ENCODE assay signal across 8 cellular contexts in the genomic region with DNA sequence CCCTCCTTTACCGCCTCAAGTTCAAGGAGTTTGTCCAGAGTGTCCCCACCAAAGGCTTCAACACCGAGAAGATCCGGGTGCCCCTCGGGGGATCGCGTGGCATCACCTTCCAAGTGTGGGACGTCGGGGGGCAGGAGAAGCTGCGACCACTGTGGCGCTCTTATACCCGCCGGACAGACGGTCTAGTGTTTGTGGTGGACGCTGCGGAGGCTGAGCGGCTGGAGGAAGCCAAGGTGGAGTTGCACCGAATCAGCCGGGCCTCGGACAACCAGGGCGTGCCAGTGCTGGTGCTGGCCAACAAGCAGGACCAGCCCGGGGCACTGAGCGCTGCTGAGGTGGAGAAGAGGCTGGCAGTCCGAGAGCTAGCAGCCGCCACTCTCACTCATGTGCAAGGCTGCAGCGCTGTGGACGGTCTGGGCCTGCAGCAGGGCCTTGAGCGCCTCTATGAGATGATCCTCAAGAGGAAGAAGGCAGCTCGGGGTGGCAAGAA. TPM values are rescaled to one million over a fixed set of nuclear protein-coding genes. Genes with fewer than 3 reads are reported as not detected.
DNase-seq lines count a peak whose midpoint lies in the region; ATAC-seq and TF ChIP-seq lines count a peak whose summit lies in the region.

No MANE protein-coding gene starts in this region.

- intact Hi-C loops in stomach (cut with DNase I; ENCODE audit: low total_unique reads) = loop anchor here (5.0 kb wide), 1 partner anchor 77 kb away; no protein-coding TSS in a partner anchor

- H3K9me3 ChIP-seq in stomach = no peaks in the 10 kb centered on the region

- peaks cover 19 to 47% (median 39%) of the 10 kb centered on the region in 4 donors for H3K4me1 ChIP-seq in stomach

- DNase-seq in NCI-H82 (lab: John Stamatoyannopoulos, UW) (peak; percentile 64), NCI-H82 treated with DMSO at 0.1 percent for 48 hours (lab: John Stamatoyannopoulos, UW; ENCODE audit: unreplicated experiment) (no peak), astrocyte of the hippocampus (ENCODE audit: low read depth, low spot score) (peak; percentile 28), left lobe of liver (ENCODE audit: low spot score) (peak; percentile 66), stomach (no peak), kidney tubule cell (ENCODE audit: low spot score) (no peak), GM19240 (ENCODE audit: insufficient read length, low spot score) (no peak)

- H3K27ac ChIP-seq in stomach = peak overlapping the region in 4 of 5 donors; percentile 86 to 93 (median 88)

- peaks cover 0 to 3% (median 0%) of the 10 kb centered on the region in 4 donors for H3K36me3 ChIP-seq in stomach

- TF ChIP-seq CTCF in stomach (IDR thresholded peaks at IDR 0.05) = no peak

- no peak for TF ChIP-seq POLR2A in stomach (IDR thresholded peaks at IDR 0.05)

- peak; percentile 61 for ATAC-seq in left lobe of liver
- no peak for ATAC-seq in HG02970 (IDR thresholded peaks at IDR 0.05; ENCODE audit: low FRiP score, unreplicated experiment)

- WGBS in stomach, 5 donors = 77 to 89% (median 82%) methylated on average over 25 to 28 of the region's 28 CpGs

- peak overlapping the region; percentile 72 to 90 (median 82) for H3K4me3 ChIP-seq in stomach

- no peaks in the 10 kb centered on the region for H3K27me3 ChIP-seq in stomach

- no peak for TF ChIP-seq EP300 in stomach (IDR thresholded peaks at IDR 0.05)

RNA-seq across cellular contexts. Expression of a gene that starts 1.1 kb away (rescaled TPM):
- total RNA-seq in left lobe of liver (15.4 TPM), stomach (10 to 100 TPM in 2 of 5 donors, 1 to 10 TPM in 2, not detected in 1; 2.3 to 12.1 (median 10.5) TPM)
- polyA plus RNA-seq in stomach = 10 to 100 TPM in 1 of 3 donors, 1 to 10 TPM in 2; 4.9 to 60.7 (median 6.9) TPM

Comparison
In these comparisons a context has a peak if more than half of its experiments do, and no peak if none do; other contexts are left out.
1. DNase-seq: peak in NCI-H82 (single experiment), astrocyte of the hippocampus (single experiment) and left lobe of liver (single experiment); none in NCI-H82 treated with DMSO at 0.1 percent for 48 hours (single experiment), stomach (single experiment), kidney tubule cell (single experiment) and GM19240 (single experiment).